Comparison of ENCODE assay signal across 6 cellular contexts in the genomic region with DNA sequence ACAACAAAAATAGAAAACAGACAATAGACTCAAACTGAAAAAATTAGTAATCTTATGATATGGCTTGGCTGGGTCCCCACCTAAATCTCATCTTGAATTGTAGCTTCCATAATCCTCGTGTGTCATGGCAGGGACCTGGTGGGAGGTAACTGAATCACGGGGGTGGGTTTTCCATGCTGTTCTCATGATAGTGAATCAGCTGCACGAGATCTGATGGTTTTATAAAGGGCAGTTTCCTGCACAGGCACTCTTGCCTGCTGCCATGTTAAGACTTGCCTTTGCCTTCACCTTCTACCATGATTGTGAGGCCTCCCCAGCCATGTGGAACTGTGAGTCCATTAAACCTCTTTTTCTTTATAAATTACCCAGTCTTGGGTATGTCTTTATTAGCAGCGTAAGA.
DNase-seq lines count a peak whose midpoint lies in the region; ATAC-seq, FAIRE-seq and TF ChIP-seq lines count a peak whose summit lies in the region.
"Not testable (repeated sequence)": the region's sequence is repeated elsewhere in the genome, so short reads cannot be mapped to it uniquely, and the experiment has no call there.

No MANE protein-coding gene starts in this region.

- BruUV-seq in mammary epithelial cell (replicated peaks; lab: Mats Ljungman, UMichigan), result not testable (repeated sequence)

- H3K9ac ChIP-seq in mammary epithelial cell (ENCODE audit: insufficient read depth, low read length), result not testable (repeated sequence)

- ATAC-seq in foreskin keratinocyte, result peak; percentile 49

- WGBS in mammary epithelial cell (ENCODE audit: low coverage, missing lambda C conversion rate), result 89% methylated on average over 4 of the region's 4 CpGs

- H3K36me3 ChIP-seq in mammary epithelial cell (ENCODE audit: insufficient read depth, low read length); bronchial epithelial cell (ENCODE audit: control insufficient read depth, insufficient read depth, low read length): not testable (repeated sequence)

- not testable (repeated sequence) for H4K20me1 ChIP-seq in mammary epithelial cell (ENCODE audit: insufficient read depth, low read length)

- TF ChIP-seq CTCF in mammary epithelial cell (conservative IDR thresholded peaks at IDR 0.05 in 1 of 2, IDR thresholded peaks at IDR 0.05 in 1 of 2; ENCODE audit: extremely low read depth in 1 of 2, insufficient read depth in 1 of 2, low read depth in 1 of 2, low read length in 2 of 2); bronchial epithelial cell (IDR thresholded peaks at IDR 0.05; ENCODE audit: insufficient read depth, low read length, severe bottlenecking); epithelial cell of esophagus (IDR thresholded peaks at IDR 0.05; ENCODE audit: insufficient read depth, low read depth, low read length, missing control alignments); fibroblast of mammary gland (conservative IDR thresholded peaks at IDR 0.05; ENCODE audit: control insufficient read depth, insufficient read depth, low read depth, low read length); foreskin keratinocyte (conservative IDR thresholded peaks at IDR 0.05): not testable (repeated sequence)

- H3K27ac ChIP-seq in mammary epithelial cell (ENCODE audit: insufficient read depth, low read depth, low read length); foreskin keratinocyte: not testable (repeated sequence)
- H3K27ac ChIP-seq in epithelial cell of prostate, result peak overlapping the region; percentile 0

- not testable (repeated sequence) for H3K4me3 ChIP-seq in mammary epithelial cell (replicated peaks in 1 of 3; ENCODE audit: insufficient read depth in 1 of 3, low read depth in 2 of 3, low read length in 3 of 3); bronchial epithelial cell (ENCODE audit: low read depth, low read length); epithelial cell of esophagus (ENCODE audit: low read length); fibroblast of mammary gland (ENCODE audit: control insufficient read depth, low read depth, low read length)

- intact Hi-C loops in mammary epithelial cell (cut with micrococcal nuclease), result loop anchor here (10.0 kb wide), 1 partner anchor 758 kb away; no protein-coding TSS in a partner anchor

- H3K9me3 ChIP-seq in mammary epithelial cell (replicated peaks; ENCODE audit: insufficient read depth, low read length), result not testable (repeated sequence)

- in situ Hi-C loops in mammary epithelial cell (cut with MboI; ENCODE audit: low sequenced_read_pairs in 2 of 2), result not testable (repeated sequence)

- CTCF ChIA-PET in mammary epithelial cell (lab: Charles Lee; ENCODE audit: low non-redundant PET), result not testable (repeated sequence)

- not testable (repeated sequence) for H3K4me1 ChIP-seq in mammary epithelial cell (ENCODE audit: insufficient read depth, low read length); foreskin keratinocyte

- not testable (repeated sequence) for FAIRE-seq in bronchial epithelial cell (lab: Jason Lieb, UNC)

- H2AFZ ChIP-seq in mammary epithelial cell (ENCODE audit: low read depth, low read length), result not testable (repeated sequence)

- H3K4me2 ChIP-seq in mammary epithelial cell (ENCODE audit: insufficient read depth, low read depth, low read length), result not testable (repeated sequence)

- dilution Hi-C loops in mammary epithelial cell (cut with HindIII; ENCODE audit: low sequenced_read_pairs), result not testable (repeated sequence)

- DNase-seq in mammary epithelial cell, result peak; percentile 42
- DNase-seq in bronchial epithelial cell (ENCODE audit: low read depth), result peak; percentile 64
- DNase-seq in epithelial cell of esophagus (ENCODE audit: low read depth), result peak; percentile 60
- peak; percentile 27 for DNase-seq in epithelial cell of prostate (ENCODE audit: low read depth, low spot score)
- DNase-seq in fibroblast of mammary gland (ENCODE audit: low read depth), result peak; percentile 6
- peak in 1 of 2 donors; percentile 51 for DNase-seq in foreskin keratinocyte

- H3K27me3 ChIP-seq in mammary epithelial cell (ENCODE audit: insufficient read depth, low read length); bronchial epithelial cell (ENCODE audit: control insufficient read depth, insufficient read depth, low read length); foreskin keratinocyte: not testable (repeated sequence)

- not testable (repeated sequence) for H3K79me2 ChIP-seq in mammary epithelial cell (ENCODE audit: insufficient read depth, low read length)
